9 cellular contexts compared by ENCODE assay signal in genomic region chr1:236156512-236157208, GRCh38. TPM values are rescaled to one million over a fixed set of nuclear protein-coding genes. Genes with fewer than 3 reads are reported as not detected.
A peak's percentile ranks its signal among the peaks of the same experiment; 100 is the strongest.
DNase-seq lines count a peak whose midpoint lies in the region; ATAC-seq and TF ChIP-seq lines count a peak whose summit lies in the region.
"Had no signal": no experiment of that assay in that cellular context is flagged by ENCODE, and none has a peak within 500 bp of the region (broad histone marks: within the 10 kb centered on the region; RNA-seq: fewer than 3 reads in every experiment).

No MANE protein-coding gene starts in this region.

- TF ChIP-seq POLR2A in transverse colon (IDR thresholded peaks at IDR 0.05) (no peak), sigmoid colon (IDR thresholded peaks at IDR 0.05) (no peak)

- in situ Hi-C loops in GM13976 (cut with MboI; ENCODE audit: low sequenced_read_pairs, unreplicated experiment) (no loop called here), transverse colon (cut with MboI; ENCODE audit: low pct_ligation_motif_present in 1 of 4, low pct_unique_long_range_greater_than_20kb in 1 of 4, low sequenced_read_pairs in 3 of 4) (no loop called here)

- H3K4me1 ChIP-seq in transverse colon (peaks cover 0 to 8% (median 0%) of the 10 kb centered on the region in 4 donors), sigmoid colon (no peaks in the 10 kb centered on the region)

- intact Hi-C loops in transverse colon (cut with DNase I; ENCODE audit: low total_unique reads): no loop called here
- intact Hi-C loops in sigmoid colon (cut with DNase I): no loop called here

- no peaks in the 10 kb centered on the region for H3K36me3 ChIP-seq in transverse colon
- no peaks in the 10 kb centered on the region for H3K36me3 ChIP-seq in sigmoid colon
- H3K36me3 ChIP-seq: thoracic aorta had no signal

- H3K27me3 ChIP-seq in transverse colon (no peaks in the 10 kb centered on the region), sigmoid colon (no peaks in the 10 kb centered on the region)

- H3K9me3 ChIP-seq in transverse colon (peaks cover 5% of the 10 kb centered on the region in 2 donors), sigmoid colon (peaks cover 0 to 3% (median 0%) of the 10 kb centered on the region in 4 donors)

- H3K27ac ChIP-seq in transverse colon (no peak overlapping the region), sigmoid colon (no peak overlapping the region)
- H3K27ac ChIP-seq: thoracic aorta had no signal

- no peak for TF ChIP-seq CTCF in GM13976 (IDR thresholded peaks at IDR 0.05; ENCODE audit: borderline replicate concordance, control extremely low read depth, extremely low read depth, insufficient read depth, missing control alignments)
- no peak for TF ChIP-seq CTCF in transverse colon (IDR thresholded peaks at IDR 0.05)
- no peak for TF ChIP-seq CTCF in sigmoid colon (IDR thresholded peaks at IDR 0.05)

- TF ChIP-seq EP300 in transverse colon (IDR thresholded peaks at IDR 0.05; ENCODE audit: low read depth) (no peak), sigmoid colon (IDR thresholded peaks at IDR 0.05) (no peak)

- H3K4me3 ChIP-seq in transverse colon (no peak overlapping the region), sigmoid colon (no peak overlapping the region)
- H3K4me3 ChIP-seq: thoracic aorta had no signal

- 69 to 74% methylated on average over 5 to 13 of the region's 18 CpGs for WGBS in transverse colon (ENCODE audit: low coverage in 1 of 2), 2 donors
- WGBS in sigmoid colon, 2 donors: 67 to 83% methylated on average over 18 of the region's 18 CpGs

- DNase-seq in GM13976 (ENCODE audit: low spot score): peak; percentile 92
- peak; percentile 29 for DNase-seq in activated T-cell treated with anti-CD3 and anti-CD28 coated beads, Interleukin-2, amount 50 U/mL, for 1 hour
- DNase-seq in transverse colon: peak; percentile 36
- DNase-seq in kidney glomerular epithelial cell (lab: John Stamatoyannopoulos, UW): no peak
- DNase-seq in sigmoid colon: no peak
- DNase-seq in NCI-H2029 (lab: John Stamatoyannopoulos, UW): no peak

- ATAC-seq in GM21390 (IDR thresholded peaks at IDR 0.05; ENCODE audit: unreplicated experiment) (peak; percentile 81), HG03521 (IDR thresholded peaks at IDR 0.05; ENCODE audit: unreplicated experiment) (peak; percentile 79)

RNA-seq across cellular contexts. Expression of gene GPR137B, which starts 14.3 kb away (rescaled TPM):
- total RNA-seq in transverse colon: 10 to 100 TPM in 3 of 4 donors, 1 to 10 TPM in 1; 6.0 to 16.2 (median 11.5) TPM
- total RNA-seq in sigmoid colon: 10 to 100 TPM in 3 of 4 donors, 1 to 10 TPM in 1; 9.2 to 25.5 (median 19.0) TPM
- polyA plus RNA-seq in sigmoid colon: 10 to 100 TPM in 1 of 3 donors, 1 to 10 TPM in 2; 6.0 to 10.8 (median 8.8) TPM

Comparison
In these comparisons a context has a peak if more than half of its experiments do, and no peak if none do; other contexts are left out.
1. DNase-seq: peak in GM13976 (single experiment), activated T-cell treated with anti-CD3 and anti-CD28 coated beads, Interleukin-2, amount 50 U/mL, for 1 hour (single experiment) and transverse colon (single experiment); none in kidney glomerular epithelial cell (single experiment), sigmoid colon (single experiment) and NCI-H2029 (single experiment).